Comparison of ENCODE assay signal across 8 cellular contexts in genomic region chr19:36573020-36573947, GRCh38. TPM values are rescaled to one million over a fixed set of nuclear protein-coding genes. Genes with fewer than 3 reads are reported as not detected.
DNase-seq lines count a peak whose midpoint lies in the region; ATAC-seq and TF ChIP-seq lines count a peak whose summit lies in the region.

Gene ZNF529 (minus strand): TSS chr19:36573292. CDS start chr19:36572346, 946 bp downstream.

- peaks cover 0 to 38% (median 7%) of the 10 kb centered on the region in 3 donors for H3K9me3 ChIP-seq in esophagus squamous epithelium
- peaks cover 0 to 14% of the 10 kb centered on the region in 2 donors for H3K9me3 ChIP-seq in muscle layer of duodenum (ENCODE audit: control insufficient read depth in 1 of 2, low read length in 2 of 2)

- TF ChIP-seq CTCF in esophagus squamous epithelium (IDR thresholded peaks at IDR 0.05), result no peak

- H3K36me3 ChIP-seq in esophagus squamous epithelium (peaks cover 10 to 67% (median 12%) of the 10 kb centered on the region in 3 donors), muscle layer of duodenum (ENCODE audit: control insufficient read depth in 1 of 2, insufficient read depth in 2 of 2, low read length in 2 of 2) (peaks cover 13 to 41% of the 10 kb centered on the region in 2 donors)

- peak in 3 of 4 donors; percentile 45 to 69 (median 65) for TF ChIP-seq POLR2A in esophagus squamous epithelium (IDR thresholded peaks at IDR 0.05)

- DNase-seq in DMS53 treated with DMSO at 0.1 percent for 48 hours (lab: John Stamatoyannopoulos, UW; ENCODE audit: unreplicated experiment) (peak; percentile 96), KBM-7 (peak; percentile 96), esophagus squamous epithelium (lab: John Stamatoyannopoulos, UW) (peak; percentile 67)
- peak; percentile 73 for DNase-seq in activated T-cell treated with anti-CD3 and anti-CD28 coated beads, Interleukin-2, amount 50 U/mL, for 4 hours
- peak; percentile 75 to 81 for DNase-seq in stimulated activated CD8-positive, alpha-beta memory T cell treated with anti-CD3 and anti-CD28 coated beads, Interleukin-7, amount 100 ng/mL, for 4 hours (ENCODE audit: low read depth in 2 of 2)

- peaks cover 32% of the 10 kb centered on the region for H3K4me1 Mint-ChIP-seq in activated T-cell treated with anti-CD3 and anti-CD28 coated beads, Interleukin-2, amount 50 U/mL, for 4 hours (ENCODE audit: low read depth)

- intact Hi-C loops in esophagus squamous epithelium (cut with DNase I), result no loop called here

- H3K4me1 ChIP-seq in esophagus squamous epithelium (peaks cover 4 to 22% (median 12%) of the 10 kb centered on the region in 3 donors), muscle layer of duodenum (ENCODE audit: control insufficient read depth in 1 of 2, insufficient read depth in 2 of 2, low read length in 2 of 2) (peaks cover 3 to 20% of the 10 kb centered on the region in 2 donors)

- H3K9me3 Mint-ChIP-seq in activated T-cell treated with anti-CD3 and anti-CD28 coated beads, Interleukin-2, amount 50 U/mL, for 4 hours, result peaks cover 7% of the 10 kb centered on the region

- WGBS in esophagus squamous epithelium, 2 donors, result 1% methylated on average over 40 to 42 of the region's 69 CpGs

- peaks cover 42% of the 10 kb centered on the region for H3K36me3 Mint-ChIP-seq in activated T-cell treated with anti-CD3 and anti-CD28 coated beads, Interleukin-2, amount 50 U/mL, for 4 hours (ENCODE audit: insufficient read depth)

- H3K27me3 ChIP-seq in esophagus squamous epithelium (no peaks in the 10 kb centered on the region), muscle layer of duodenum (ENCODE audit: low read depth, low read length) (no peaks in the 10 kb centered on the region)

- peak within 1 kb of the TSS; percentile 96 for H3K4me3 Mint-ChIP-seq in activated T-cell treated with anti-CD3 and anti-CD28 coated beads, Interleukin-2, amount 50 U/mL, for 4 hours

- ATAC-seq in GM21717 (IDR thresholded peaks at IDR 0.05; ENCODE audit: unreplicated experiment), result peak; percentile 86
- peak; percentile 96 to 97 for ATAC-seq in activated T-cell treated with anti-CD3 and anti-CD28 coated beads, Interleukin-2, amount 50 U/mL, for 4 hours

- in situ Hi-C loops in KBM-7 (cut with MboI; ENCODE audit: low pct_unique_long_range_greater_than_20kb, low sequenced_read_pairs), result no loop called here

- peak within 1 kb of the TSS; percentile 88 to 93 (median 90) for H3K27ac ChIP-seq in esophagus squamous epithelium
- peak within 1 kb of the TSS; percentile 88 for H3K27ac ChIP-seq in muscle layer of duodenum (ENCODE audit: low read length)

- no peaks in the 10 kb centered on the region for H3K27me3 Mint-ChIP-seq in activated T-cell treated with anti-CD3 and anti-CD28 coated beads, Interleukin-2, amount 50 U/mL, for 4 hours (ENCODE audit: low read depth)

- H3K4me3 ChIP-seq in esophagus squamous epithelium, result peak within 1 kb of the TSS; percentile 86 to 94 (median 89)
- H3K4me3 ChIP-seq in muscle layer of duodenum (ENCODE audit: low read depth in 1 of 2, low read length in 2 of 2), result peak within 1 kb of the TSS; percentile 91 to 96

TF ChIP-seq in PFSK-1, 5 proteins besides CTCF, POLR2A, EP300 and RAD21:
- TF ChIP-seq POLR2AphosphoS5 (IDR thresholded peaks at IDR 0.05; ENCODE audit: low read depth, low read length), result peak; percentile 77
- TF ChIP-seq FOXP2 (optimal IDR thresholded peaks at IDR 0.05; ENCODE audit: borderline replicate concordance, extremely low read depth, extremely low read length, insufficient read depth), result peak; percentile 61
- TF ChIP-seq REST (IDR thresholded peaks at IDR 0.05; ENCODE audit: insufficient read depth in 1 of 2, low read depth in 2 of 2, low read length in 2 of 2), result no peak
- 0 out of 2 replicates have a peak, but pooled peaks have one; percentile 46 for TF ChIP-seq TAF1 (IDR thresholded peaks at IDR 0.05; ENCODE audit: borderline replicate concordance, insufficient read depth, low read length)
- TF ChIP-seq SIN3A (IDR thresholded peaks at IDR 0.05; ENCODE audit: borderline replicate concordance, insufficient read depth, low read length), result peak; percentile 82; the same call in 1 of the 2 replicates

RNA-seq across cellular contexts. Expression of gene ZNF529, which starts in this region (rescaled TPM):
- polyA plus RNA-seq in PFSK-1 (2012; ENCODE audit: insufficient read length, low read depth), result 3.2 TPM
- 1 to 10 TPM; 8.9 to 9.9 (median 9.9) TPM for total RNA-seq in activated T-cell treated with anti-CD3 and anti-CD28 coated beads, Interleukin-2, amount 50 U/mL, for 4 hours
- total RNA-seq in esophagus squamous epithelium, result 10 to 100 TPM in 1 of 4 donors, 1 to 10 TPM in 3; 3.2 to 12.8 (median 3.6) TPM

Comparison
In these comparisons a context has a peak if more than half of its experiments do, and no peak if none do; other contexts are left out.
1. Peak in every context shown above with its lines: DNase-seq, ATAC-seq, H3K4me3 ChIP-seq and H3K27ac ChIP-seq.